ENCODE assay signal across 17 cellular contexts in genomic region chr15:77738441-77739437, GRCh38.
DNase-seq lines count a peak whose midpoint lies in the region; ATAC-seq and TF ChIP-seq lines count a peak whose summit lies in the region.
"Had no signal": no experiment of that assay in that cellular context is flagged by ENCODE, and none has a peak within 500 bp of the region (broad histone marks: within the 10 kb centered on the region; RNA-seq: fewer than 3 reads in every experiment).

No MANE protein-coding gene starts in this region.

- H3K27ac ChIP-seq in testis: no peak overlapping the region

- H3K27me3 Mint-ChIP-seq in endothelial cell (ENCODE audit: unreplicated experiment) (peaks cover 2% of the 10 kb centered on the region), MCF 10A (ENCODE audit: insufficient read depth, unreplicated experiment) (peaks cover 60% of the 10 kb centered on the region)
- H3K27me3 Mint-ChIP-seq in activated CD8-positive, alpha-beta T cell treated with anti-CD3 and anti-CD28 coated beads, Interleukin-2, amount 10 ng/mL, durations not matched to agents 7 days and 5 days (ENCODE audit: low read depth): peaks cover 16% of the 10 kb centered on the region

- no peak overlapping the region for H3K4me3 ChIP-seq in testis

- CTCF ChIA-PET in activated CD8-positive, alpha-beta T cell treated with anti-CD3 and anti-CD28 coated beads, Interleukin-2, amount 10 ng/mL, durations not matched to agents 7 days and 5 days (lab: Charles Lee): no interaction called here
- CTCF ChIA-PET in MCF 10A (lab: Yijun Ruan, JAX): no interaction called here

- no peak for TF ChIP-seq POLR2A in testis (IDR thresholded peaks at IDR 0.05)

- TF ChIP-seq CTCF in endothelial cell (IDR thresholded peaks at IDR 0.05; ENCODE audit: unreplicated experiment) (no peak), testis (IDR thresholded peaks at IDR 0.05) (no peak), MCF 10A (IDR thresholded peaks at IDR 0.05; ENCODE audit: unreplicated experiment) (no peak)

- H3K27ac Mint-ChIP-seq in endothelial cell (ENCODE audit: unreplicated experiment): peak overlapping the region; percentile 75
- no peak overlapping the region for H3K27ac Mint-ChIP-seq in activated CD8-positive, alpha-beta T cell treated with anti-CD3 and anti-CD28 coated beads, Interleukin-2, amount 10 ng/mL, durations not matched to agents 7 days and 5 days
- H3K27ac Mint-ChIP-seq in MCF 10A (ENCODE audit: low read depth, unreplicated experiment): no peak overlapping the region
- H3K27ac Mint-ChIP-seq: stimulated activated effector memory CD8-positive, alpha-beta T cell treated with anti-CD3 and anti-CD28 coated beads, Interleukin-12 subunit alpha, Interleukin-12 subunit beta, amount 100 ng/mL, for 72 hours; type B pancreatic cell had no signal

- WGBS in testis, 2 donors: 52 to 63% methylated on average over 20 of the region's 20 CpGs

- H3K4me1 ChIP-seq in testis: no peaks in the 10 kb centered on the region

- H3K9me3 Mint-ChIP-seq in endothelial cell (ENCODE audit: unreplicated experiment) (no peaks in the 10 kb centered on the region), MCF 10A (ENCODE audit: unreplicated experiment) (no peaks in the 10 kb centered on the region)
- no peaks in the 10 kb centered on the region for H3K9me3 Mint-ChIP-seq in activated CD8-positive, alpha-beta T cell treated with anti-CD3 and anti-CD28 coated beads, Interleukin-2, amount 10 ng/mL, durations not matched to agents 7 days and 5 days (ENCODE audit: insufficient read depth)
- H3K9me3 Mint-ChIP-seq: activated T-cell treated with anti-CD3 and anti-CD28 coated beads, Interleukin-2, amount 50 U/mL, for 4 hours; natural killer cell treated with Interleukin-12 subunit alpha and Interleukin-12 subunit beta and Interleukin-15 and Interleukin-18, amount 100 ng/mL, for 72 hours; stimulated activated effector memory CD8-positive, alpha-beta T cell treated with anti-CD3 and anti-CD28 coated beads, Interleukin-12 subunit alpha, Interleukin-12 subunit beta, amount 100 ng/mL, for 72 hours; type B pancreatic cell had no signal

- DNase-seq in DMS 273 (lab: John Stamatoyannopoulos, UW; ENCODE audit: unreplicated experiment): peak; percentile 81
- DNase-seq in NCI-H1417 (lab: John Stamatoyannopoulos, UW): peak; percentile 19 to 99 (median 97)
- peak; percentile 70 for DNase-seq in NCI-H510A (lab: John Stamatoyannopoulos, UW)
- peak; percentile 26 for DNase-seq in endothelial cell (ENCODE audit: low spot score)
- DNase-seq in activated CD8-positive, alpha-beta T cell treated with anti-CD3 and anti-CD28 coated beads, Interleukin-2, amount 10 ng/mL, durations not matched to agents 7 days and 5 days: no peak
- DNase-seq in testis: no peak
- no peak for DNase-seq in MCF 10A (ENCODE audit: unreplicated experiment)
- DNase-seq: activated CD4-positive, alpha-beta T cell treated with anti-CD3 and anti-CD28 coated beads for 48 hours; activated T-cell treated with anti-CD3 and anti-CD28 coated beads, Interleukin-2, amount 50 U/mL, for 4 hours; DND-41; stimulated activated CD4-positive, alpha-beta T cell treated with anti-CD3 and anti-CD28 coated beads, Interleukin-4, amount 100 ng/mL, for 4 hours had no signal

- no peaks in the 10 kb centered on the region for H3K36me3 ChIP-seq in testis (ENCODE audit: low read depth, missing control alignments)

- POLR2A ChIA-PET in activated CD8-positive, alpha-beta T cell treated with anti-CD3 and anti-CD28 coated beads, Interleukin-2, amount 10 ng/mL, durations not matched to agents 7 days and 5 days (lab: Charles Lee): no interaction called here
- POLR2A ChIA-PET in MCF 10A (lab: Yijun Ruan, JAX): no interaction called here

- H3K36me3 Mint-ChIP-seq in endothelial cell (ENCODE audit: low read depth, unreplicated experiment) (no peaks in the 10 kb centered on the region), MCF 10A (ENCODE audit: insufficient read depth, unreplicated experiment) (no peaks in the 10 kb centered on the region)
- H3K36me3 Mint-ChIP-seq in activated CD8-positive, alpha-beta T cell treated with anti-CD3 and anti-CD28 coated beads, Interleukin-2, amount 10 ng/mL, durations not matched to agents 7 days and 5 days (ENCODE audit: low read depth): no peaks in the 10 kb centered on the region
- H3K36me3 Mint-ChIP-seq: natural killer cell treated with Interleukin-12 subunit alpha and Interleukin-12 subunit beta and Interleukin-15 and Interleukin-18, amount 100 ng/mL, for 72 hours; stimulated activated effector memory CD8-positive, alpha-beta T cell treated with anti-CD3 and anti-CD28 coated beads, Interleukin-12 subunit alpha, Interleukin-12 subunit beta, amount 100 ng/mL, for 72 hours; type B pancreatic cell had no signal

- H3K9me3 ChIP-seq in testis: no peaks in the 10 kb centered on the region

- no TSS peak for BruUV-seq in MCF 10A (replicated peaks; lab: Mats Ljungman, UMichigan)

- no peak for ATAC-seq in HG02798 (IDR thresholded peaks at IDR 0.05; ENCODE audit: poor library complexity, unreplicated experiment)
- no peak for ATAC-seq in activated CD8-positive, alpha-beta T cell treated with anti-CD3 and anti-CD28 coated beads, Interleukin-2, amount 10 ng/mL, durations not matched to agents 7 days and 5 days
- ATAC-seq: activated T-cell treated with anti-CD3 and anti-CD28 coated beads, Interleukin-2, amount 50 U/mL, for 4 hours; left lobe of liver; natural killer cell treated with Interleukin-12 subunit alpha and Interleukin-12 subunit beta and Interleukin-15 and Interleukin-18, amount 100 ng/mL, for 72 hours; sciatic nerve; stimulated activated effector memory CD8-positive, alpha-beta T cell treated with anti-CD3 and anti-CD28 coated beads, Interleukin-12 subunit alpha, Interleukin-12 subunit beta, amount 100 ng/mL, for 72 hours had no signal

- H3K4me1 Mint-ChIP-seq in endothelial cell (ENCODE audit: unreplicated experiment) (peaks cover 31% of the 10 kb centered on the region), MCF 10A (ENCODE audit: insufficient read depth, unreplicated experiment) (no peaks in the 10 kb centered on the region)
- no peaks in the 10 kb centered on the region for H3K4me1 Mint-ChIP-seq in activated CD8-positive, alpha-beta T cell treated with anti-CD3 and anti-CD28 coated beads, Interleukin-2, amount 10 ng/mL, durations not matched to agents 7 days and 5 days (ENCODE audit: low read depth)
- H3K4me1 Mint-ChIP-seq: stimulated activated effector memory CD8-positive, alpha-beta T cell treated with anti-CD3 and anti-CD28 coated beads, Interleukin-12 subunit alpha, Interleukin-12 subunit beta, amount 100 ng/mL, for 72 hours had no signal

- H3K4me3 Mint-ChIP-seq in endothelial cell (ENCODE audit: unreplicated experiment) (no peak overlapping the region), MCF 10A (ENCODE audit: unreplicated experiment) (no peak overlapping the region)
- H3K4me3 Mint-ChIP-seq in activated CD8-positive, alpha-beta T cell treated with anti-CD3 and anti-CD28 coated beads, Interleukin-2, amount 10 ng/mL, durations not matched to agents 7 days and 5 days: no peak overlapping the region
- H3K4me3 Mint-ChIP-seq: activated T-cell treated with anti-CD3 and anti-CD28 coated beads, Interleukin-2, amount 50 U/mL, for 4 hours; natural killer cell treated with Interleukin-12 subunit alpha and Interleukin-12 subunit beta and Interleukin-15 and Interleukin-18, amount 100 ng/mL, for 72 hours; stimulated activated effector memory CD8-positive, alpha-beta T cell treated with anti-CD3 and anti-CD28 coated beads, Interleukin-12 subunit alpha, Interleukin-12 subunit beta, amount 100 ng/mL, for 72 hours; type B pancreatic cell had no signal

- H3K27me3 ChIP-seq in testis: no peaks in the 10 kb centered on the region

- intact Hi-C loops in testis (cut with DNase I; ENCODE audit: low total_unique reads) (no loop called here), MCF 10A (cut with micrococcal nuclease) (no loop called here)

Comparison
In these comparisons a context has a peak if more than half of its experiments do, and no peak if none do; other contexts are left out.
1. DNase-seq: peak in DMS 273 (single experiment), NCI-H1417 (3 of 3), NCI-H510A (single experiment) and endothelial cell (single experiment); none in activated CD8-positive, alpha-beta T cell treated with anti-CD3 and anti-CD28 coated beads, Interleukin-2, amount 10 ng/mL, durations not matched to agents 7 days and 5 days (single experiment), testis (single experiment) and MCF 10A (single experiment).